Comparison of ENCODE assay signal across 8 cellular contexts in the genomic region with DNA sequence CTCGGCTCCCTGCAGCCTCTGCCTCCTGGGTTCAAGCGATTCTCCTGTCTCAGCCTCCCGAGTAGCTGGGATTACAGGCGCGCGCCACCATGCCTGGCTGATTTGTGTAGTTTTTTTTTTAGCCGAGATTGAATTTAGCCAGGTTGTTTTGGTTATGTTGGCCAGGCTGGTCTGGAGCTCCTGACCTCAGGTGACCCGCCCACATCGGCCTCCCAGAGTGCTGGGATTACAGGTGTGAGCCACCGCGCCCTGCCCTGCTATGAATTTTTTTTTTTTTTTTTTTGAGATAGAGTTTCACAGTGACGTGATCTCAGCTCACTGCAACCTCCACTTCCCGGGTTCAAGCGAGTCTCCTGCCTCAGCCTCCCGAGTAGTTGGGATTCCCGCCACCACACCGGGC. TPM values are rescaled to one million over a fixed set of nuclear protein-coding genes. Genes with fewer than 3 reads are reported as not detected.
DNase-seq lines count a peak whose midpoint lies in the region; ATAC-seq, FAIRE-seq and TF ChIP-seq lines count a peak whose summit lies in the region.
"Not testable (repeated sequence)": the region's sequence is repeated elsewhere in the genome, so short reads cannot be mapped to it uniquely, and the experiment has no call there.

No MANE protein-coding gene starts in this region.

- H3K27me3 ChIP-seq in CD8-positive, alpha-beta T cell (ENCODE audit: insufficient read depth, low read length); HUES64 (ENCODE audit: insufficient read depth, low read length); SU-DHL-6 (ENCODE audit: low read length); keratinocyte (ENCODE audit: control insufficient read depth, extremely low read depth, insufficient read depth, low read length); neuronal stem cell (ENCODE audit: control insufficient read depth in 3 of 3, insufficient read depth in 3 of 3, low read depth in 1 of 3, low read length in 3 of 3); transverse colon: not testable (repeated sequence)

- not testable (repeated sequence) for TF ChIP-seq CTCF in CD8-positive, alpha-beta T cell (IDR thresholded peaks at IDR 0.05); SU-DHL-6 (IDR thresholded peaks at IDR 0.05; ENCODE audit: insufficient read depth, low read length, poor library complexity, severe bottlenecking); epithelial cell of esophagus (IDR thresholded peaks at IDR 0.05; ENCODE audit: insufficient read depth, low read depth, low read length, missing control alignments); keratinocyte (optimal IDR thresholded peaks at IDR 0.05 in 1 of 3, IDR thresholded peaks at IDR 0.05 in 1 of 3, conservative IDR thresholded peaks at IDR 0.05 in 1 of 3; ENCODE audit: extremely low read depth in 1 of 3, insufficient read depth in 2 of 3, low read length in 3 of 3); transverse colon (IDR thresholded peaks at IDR 0.05)

- FAIRE-seq in keratinocyte (lab: Jason Lieb, UNC): not testable (repeated sequence)

- not testable (repeated sequence) for TF ChIP-seq EP300 in transverse colon (IDR thresholded peaks at IDR 0.05; ENCODE audit: low read depth)

- peaks cover 11% of the 10 kb centered on the region for H3F3A ChIP-seq in SU-DHL-6 (ENCODE audit: insufficient read depth)

- H3K27ac Mint-ChIP-seq in CD8-positive, alpha-beta T cell: not testable (repeated sequence)
- H3K27ac Mint-ChIP-seq in activated naive CD8-positive, alpha-beta T cell treated with anti-CD3 and anti-CD28 coated beads, Interleukin-2, amount 50 U/mL, for 24 hours: peak overlapping the region; percentile 100

- not testable (repeated sequence) for H3K27me3 Mint-ChIP-seq in CD8-positive, alpha-beta T cell (ENCODE audit: low read depth); activated naive CD8-positive, alpha-beta T cell treated with anti-CD3 and anti-CD28 coated beads, Interleukin-2, amount 50 U/mL, for 24 hours

- H2BK15ac ChIP-seq in neuronal stem cell (ENCODE audit: low read length): not testable (repeated sequence)

- H3K4me1 Mint-ChIP-seq in CD8-positive, alpha-beta T cell (ENCODE audit: low read depth): peaks cover 39% of the 10 kb centered on the region
- H3K4me1 Mint-ChIP-seq in activated naive CD8-positive, alpha-beta T cell treated with anti-CD3 and anti-CD28 coated beads, Interleukin-2, amount 50 U/mL, for 24 hours: peaks cover 33% of the 10 kb centered on the region

- H3K36me3 ChIP-seq in CD8-positive, alpha-beta T cell (ENCODE audit: insufficient read depth, low read length): not testable (repeated sequence)
- H3K36me3 ChIP-seq in HUES64 (ENCODE audit: insufficient read depth, low read length): peaks cover 46% of the 10 kb centered on the region
- H3K36me3 ChIP-seq in SU-DHL-6 (ENCODE audit: low read length): peaks cover 36% of the 10 kb centered on the region
- H3K36me3 ChIP-seq in keratinocyte (ENCODE audit: control insufficient read depth in 2 of 2, extremely low read depth in 1 of 2, insufficient read depth in 2 of 2, low read length in 2 of 2): peaks cover 2 to 12% of the 10 kb centered on the region in 2 experiments
- H3K36me3 ChIP-seq in neuronal stem cell (replicated peaks in 1 of 2; ENCODE audit: control insufficient read depth in 2 of 2, insufficient read depth in 2 of 2, low read length in 2 of 2): peaks cover 13 to 49% of the 10 kb centered on the region in 2 donors
- peaks cover 0 to 27% (median 9%) of the 10 kb centered on the region in 4 donors for H3K36me3 ChIP-seq in transverse colon

- dilution Hi-C loops in keratinocyte (cut with MboI; ENCODE audit: extremely low pct_ligation_motif_present, low sequenced_read_pairs): not testable (repeated sequence)

- H3K14ac ChIP-seq in neuronal stem cell (ENCODE audit: low read length): not testable (repeated sequence)

- H3K4me3 ChIP-seq in CD8-positive, alpha-beta T cell (ENCODE audit: low read depth, low read length): peak overlapping the region; percentile 98
- H3K4me3 ChIP-seq in HUES64 (ENCODE audit: low read length): peak overlapping the region; percentile 92
- peak overlapping the region; percentile 73 for H3K4me3 ChIP-seq in SU-DHL-6 (ENCODE audit: insufficient read depth, low read length, poor library complexity, severe bottlenecking)
- peak overlapping the region; percentile 90 for H3K4me3 ChIP-seq in epithelial cell of esophagus (ENCODE audit: low read length)
- peak overlapping the region; percentile 75 to 99 (median 94) for H3K4me3 ChIP-seq in keratinocyte (ENCODE audit: control insufficient read depth in 2 of 3, extremely low read depth in 1 of 3, insufficient read depth in 2 of 3, low read depth in 1 of 3, low read length in 3 of 3)
- H3K4me3 ChIP-seq in neuronal stem cell (ENCODE audit: low read length in 2 of 2): peak overlapping the region; percentile 40 to 99
- H3K4me3 ChIP-seq in transverse colon: peak overlapping the region in 3 of 4 donors; percentile 64 to 95 (median 85)

- not testable (repeated sequence) for H2BK12ac ChIP-seq in neuronal stem cell (ENCODE audit: low read length)

- TF ChIP-seq POLR2A in transverse colon (IDR thresholded peaks at IDR 0.05): not testable (repeated sequence)

- H3K18ac ChIP-seq in neuronal stem cell (ENCODE audit: low read length): not testable (repeated sequence)

- not testable (repeated sequence) for H3K9ac ChIP-seq in HUES64 (ENCODE audit: low read depth, low read length); neuronal stem cell (ENCODE audit: low read depth, low read length, poor library complexity)
- H3K9ac ChIP-seq in SU-DHL-6 (ENCODE audit: low read length) (peak overlapping the region; percentile 96), keratinocyte (ENCODE audit: control insufficient read depth, extremely low read depth, insufficient read depth, low read length) (peak overlapping the region; percentile 100)

- H4K91ac ChIP-seq in neuronal stem cell (ENCODE audit: low read depth, low read length, poor library complexity): not testable (repeated sequence)

- H4K20me1 ChIP-seq in SU-DHL-6 (ENCODE audit: low read depth, low read length): peaks cover 38% of the 10 kb centered on the region
- H4K20me1 ChIP-seq in keratinocyte (ENCODE audit: control insufficient read depth, extremely low read depth, insufficient read depth, low read length): not testable (repeated sequence)

- in situ Hi-C loops in transverse colon (cut with MboI; ENCODE audit: low pct_ligation_motif_present in 1 of 4, low pct_unique_long_range_greater_than_20kb in 1 of 4, low sequenced_read_pairs in 3 of 4): not testable (repeated sequence)

- not testable (repeated sequence) for H3K9me2 ChIP-seq in SU-DHL-6 (replicated peaks; ENCODE audit: insufficient read depth, low read length)

- not testable (repeated sequence) for H2BK120ac ChIP-seq in neuronal stem cell (ENCODE audit: low read depth, low read length)

- H3K79me2 ChIP-seq in SU-DHL-6 (ENCODE audit: insufficient read depth, low read length): peaks cover 64% of the 10 kb centered on the region
- H3K79me2 ChIP-seq in keratinocyte (ENCODE audit: control insufficient read depth, insufficient read depth, low read length): peaks cover 53% of the 10 kb centered on the region

- not testable (repeated sequence) for H4K8ac ChIP-seq in neuronal stem cell (ENCODE audit: low read depth, low read length)

- H3K36me3 Mint-ChIP-seq in CD8-positive, alpha-beta T cell: peaks cover 60% of the 10 kb centered on the region
- H3K36me3 Mint-ChIP-seq in activated naive CD8-positive, alpha-beta T cell treated with anti-CD3 and anti-CD28 coated beads, Interleukin-2, amount 50 U/mL, for 24 hours (ENCODE audit: low read depth): peaks cover 56% of the 10 kb centered on the region

- H3K9me3 ChIP-seq in CD8-positive, alpha-beta T cell (ENCODE audit: low read length); HUES64 (ENCODE audit: insufficient read depth, low read depth, low read length); SU-DHL-6 (ENCODE audit: insufficient read depth, low read length); keratinocyte (ENCODE audit: control insufficient read depth, low read depth, low read length); neuronal stem cell (replicated peaks in 1 of 2; ENCODE audit: control insufficient read depth in 2 of 2, insufficient read depth in 1 of 2, low read depth in 1 of 2, low read length in 2 of 2); transverse colon: not testable (repeated sequence)

- H3K4me1 ChIP-seq in CD8-positive, alpha-beta T cell (ENCODE audit: insufficient read depth, low read length): peaks cover 21% of the 10 kb centered on the region
- peaks cover 14% of the 10 kb centered on the region for H3K4me1 ChIP-seq in HUES64 (ENCODE audit: insufficient read depth, low read length)
- peaks cover 15% of the 10 kb centered on the region for H3K4me1 ChIP-seq in keratinocyte (ENCODE audit: control insufficient read depth, extremely low read depth, insufficient read depth, low read length)
- H3K4me1 ChIP-seq in neuronal stem cell (ENCODE audit: control insufficient read depth in 2 of 2, insufficient read depth in 1 of 2, low read depth in 1 of 2, low read length in 2 of 2): peaks cover 3 to 12% of the 10 kb centered on the region in 2 donors
- peaks cover 12 to 31% (median 17%) of the 10 kb centered on the region in 4 donors for H3K4me1 ChIP-seq in transverse colon

- H3K4me2 ChIP-seq in SU-DHL-6 (ENCODE audit: low read depth, low read length, poor library complexity, severe bottlenecking) (peak overlapping the region; percentile 66), keratinocyte (ENCODE audit: control insufficient read depth, extremely low read depth, insufficient read depth, low read depth, low read length) (peak overlapping the region; percentile 100), neuronal stem cell (ENCODE audit: insufficient read depth, low read length, poor library complexity, severe bottlenecking) (peak overlapping the region; percentile 33)

- H3K9me1 ChIP-seq in keratinocyte (ENCODE audit: control insufficient read depth, extremely low read depth, insufficient read depth, low read length): not testable (repeated sequence)

- H3K23ac ChIP-seq in neuronal stem cell (ENCODE audit: low read depth, low read length, poor library complexity): not testable (repeated sequence)

- CTCF ChIA-PET in CD8-positive, alpha-beta T cell (lab: Charles Lee): interaction anchor here (1.6 to 1.7 kb wide), 2 partner anchors 67 to 129 kb away, joined by 3 to 6 read pairs; no protein-coding TSS in a partner anchor

- intact Hi-C loops in CD8-positive, alpha-beta T cell (cut with DNase I, micrococcal nuclease): loop anchor here (1.0 to 10.0 kb wide), 3 partner anchors 84 to 1148 kb away; a partner anchor contains a TSS
- intact Hi-C loops in transverse colon (cut with DNase I; ENCODE audit: low total_unique reads): not testable (repeated sequence)

- not testable (repeated sequence) for H2BK5ac ChIP-seq in neuronal stem cell (ENCODE audit: low read length)

- H3K27ac ChIP-seq in CD8-positive, alpha-beta T cell (ENCODE audit: low read depth, low read length): peak overlapping the region; percentile 100
- H3K27ac ChIP-seq in HUES64 (ENCODE audit: low read depth, low read length); neuronal stem cell (replicated peaks; ENCODE audit: low read length): not testable (repeated sequence)
- peak overlapping the region; percentile 94 for H3K27ac ChIP-seq in SU-DHL-6 (ENCODE audit: low read depth, low read length)
- H3K27ac ChIP-seq in keratinocyte (ENCODE audit: control insufficient read depth, insufficient read depth, low read length): peak overlapping the region; percentile 100
- H3K27ac ChIP-seq in transverse colon: peak overlapping the region; percentile 95 to 100 (median 99)

- POLR2A ChIA-PET in CD8-positive, alpha-beta T cell (lab: Charles Lee): interaction anchor here (0.7 kb wide), 2 partner anchors 76 to 85 kb away, joined by 3 read pairs; no protein-coding TSS in a partner anchor

- not testable (repeated sequence) for H3K4ac ChIP-seq in neuronal stem cell (ENCODE audit: low read length)

- not testable (repeated sequence) for DNase-seq in CD8-positive, alpha-beta T cell; activated naive CD8-positive, alpha-beta T cell treated with anti-CD3 and anti-CD28 coated beads, Interleukin-2, amount 50 U/mL, for 24 hours; epithelial cell of esophagus (ENCODE audit: low read depth); keratinocyte (ENCODE audit: low read depth, low spot score); neuronal stem cell (ENCODE audit: low spot score)
- DNase-seq in transverse colon: peak; percentile 35

- peaks cover 10% of the 10 kb centered on the region for H3K79me1 ChIP-seq in neuronal stem cell (ENCODE audit: low read depth, low read length)

- H2AK5ac ChIP-seq in neuronal stem cell (ENCODE audit: low read depth, low read length): not testable (repeated sequence)

- 79% methylated on average over 17 of the region's 17 CpGs for WGBS in HUES64
- no CpG with 5 or more reads among the region's 17 CpGs for WGBS in neuronal stem cell (ENCODE audit: extremely low coverage in 2 of 2, insufficient read length in 2 of 2, insufficient replicate concordance in 1 of 2), 2 donors
- WGBS in transverse colon (ENCODE audit: low coverage in 1 of 2), 2 donors: 72 to 82% methylated on average over 6 to 17 of the region's 17 CpGs

- not testable (repeated sequence) for ATAC-seq in CD8-positive, alpha-beta T cell; activated naive CD8-positive, alpha-beta T cell treated with anti-CD3 and anti-CD28 coated beads, Interleukin-2, amount 50 U/mL, for 24 hours

- H2AFZ ChIP-seq in SU-DHL-6 (ENCODE audit: low read depth, low read length, severe bottlenecking); keratinocyte (ENCODE audit: control insufficient read depth, low read length); neuronal stem cell (ENCODE audit: low read length): not testable (repeated sequence)

- not testable (repeated sequence) for H3K9me3 Mint-ChIP-seq in CD8-positive, alpha-beta T cell; activated naive CD8-positive, alpha-beta T cell treated with anti-CD3 and anti-CD28 coated beads, Interleukin-2, amount 50 U/mL, for 24 hours

- H3K4me3 Mint-ChIP-seq in CD8-positive, alpha-beta T cell: peak overlapping the region; percentile 99
- peak overlapping the region; percentile 95 for H3K4me3 Mint-ChIP-seq in activated naive CD8-positive, alpha-beta T cell treated with anti-CD3 and anti-CD28 coated beads, Interleukin-2, amount 50 U/mL, for 24 hours

RNA-seq across cellular contexts. Expression of a gene that starts 1.4 kb away (rescaled TPM):
- total RNA-seq in CD8-positive, alpha-beta T cell: 10 to 100 TPM; 33.4 to 33.6 TPM
- polyA plus RNA-seq in HUES64 (2013, experiment 1 of 2): 42.6 TPM
- 41.3 TPM for polyA plus RNA-seq in HUES64 (2013, experiment 2 of 2)
- polyA plus RNA-seq in keratinocyte: 7.3 to 13.6 TPM (median 9.9 TPM) in 3 replicates
- polyA plus RNA-seq in keratinocyte (2011; ENCODE audit: low read depth): 8.7 TPM
- 4.8 and 8.6 TPM in 2 replicates for polyA plus RNA-seq in keratinocyte (2011; cell fraction: cytosol; rRNA removed)
- polyA plus RNA-seq in keratinocyte (2011; cell fraction: nucleus; rRNA removed): 13.0 and 14.5 TPM in 2 replicates
- polyA plus RNA-seq in keratinocyte (2012; ENCODE audit: low replicate concordance): 8.3 and 11.4 TPM in 2 replicates
- 1.9 to 9.2 TPM (median 4.5 TPM) in 3 replicates for polyA minus RNA-seq in keratinocyte
- polyA minus RNA-seq in keratinocyte (2011; cell fraction: cytosol; rRNA and poly(A)+ RNA removed): 4.2 TPM
- polyA minus RNA-seq in keratinocyte (2011; cell fraction: nucleus; rRNA and poly(A)+ RNA removed): 5.0 and 10.8 TPM in 2 replicates
- 41.0 TPM for polyA plus RNA-seq in neuronal stem cell (2013, experiment 1 of 2)
- 42.4 TPM for polyA plus RNA-seq in neuronal stem cell (2013, experiment 2 of 2)
- total RNA-seq in transverse colon: 1 to 10 TPM; 1.6 to 7.6 (median 6.0) TPM

RNA-seq across cellular contexts. Expression of a gene that starts 2.4 kb away (rescaled TPM):
- 100 to 1,000 TPM; 182 to 193 TPM for total RNA-seq in CD8-positive, alpha-beta T cell
- polyA plus RNA-seq in HUES64 (2013, experiment 1 of 2): 83.3 TPM
- polyA plus RNA-seq in HUES64 (2013, experiment 2 of 2): 77.7 TPM
- polyA plus RNA-seq in keratinocyte: 61.2 to 117 TPM (median 71.0 TPM) in 3 replicates
- 50.6 TPM for polyA plus RNA-seq in keratinocyte (2011; ENCODE audit: low read depth)
- polyA plus RNA-seq in keratinocyte (2011; cell fraction: cytosol; rRNA removed): 52.6 and 118 TPM in 2 replicates
- polyA plus RNA-seq in keratinocyte (2011; cell fraction: nucleus; rRNA removed): 51.9 and 67.7 TPM in 2 replicates
- polyA plus RNA-seq in keratinocyte (2012; ENCODE audit: low replicate concordance): 61.3 and 73.8 TPM in 2 replicates
- 8.8 to 80.5 TPM (median 49.4 TPM) in 3 replicates for polyA minus RNA-seq in keratinocyte
- polyA minus RNA-seq in keratinocyte (2011; cell fraction: cytosol; rRNA and poly(A)+ RNA removed): 69.8 TPM
- 41.0 and 87.0 TPM in 2 replicates for polyA minus RNA-seq in keratinocyte (2011; cell fraction: nucleus; rRNA and poly(A)+ RNA removed)
- polyA plus RNA-seq in neuronal stem cell (2013, experiment 1 of 2): 75.4 TPM
- polyA plus RNA-seq in neuronal stem cell (2013, experiment 2 of 2): 79.1 TPM
- total RNA-seq in transverse colon: 10 to 100 TPM; 19.5 to 66.6 (median 48.0) TPM

RNA-seq across cellular contexts. Expression of a gene that starts 56.3 kb away (rescaled TPM):
- total RNA-seq in CD8-positive, alpha-beta T cell: 1 to 10 TPM; 4.0 to 4.7 TPM
- 5.6 TPM for polyA plus RNA-seq in HUES64 (2013, experiment 1 of 2)
- polyA plus RNA-seq in HUES64 (2013, experiment 2 of 2): 6.6 TPM
- polyA plus RNA-seq in keratinocyte: 1.6 to 3.3 TPM (median 1.7 TPM) in 3 replicates
- polyA plus RNA-seq in keratinocyte (2011; ENCODE audit: low read depth): 19.7 TPM
- polyA plus RNA-seq in keratinocyte (2011; cell fraction: cytosol; rRNA removed): 1.2 and 1.9 TPM in 2 replicates
- 3.7 and 4.3 TPM in 2 replicates for polyA plus RNA-seq in keratinocyte (2011; cell fraction: nucleus; rRNA removed)
- polyA plus RNA-seq in keratinocyte (2012; ENCODE audit: low replicate concordance): 3.2 and 3.9 TPM in 2 replicates
- 0.59 to 5.4 TPM (median 1.9 TPM) in 3 replicates for polyA minus RNA-seq in keratinocyte
- 1.2 TPM for polyA minus RNA-seq in keratinocyte (2011; cell fraction: cytosol; rRNA and poly(A)+ RNA removed)
- polyA minus RNA-seq in keratinocyte (2011; cell fraction: nucleus; rRNA and poly(A)+ RNA removed): 2.8 and 8.2 TPM in 2 replicates
- 15.9 TPM for polyA plus RNA-seq in neuronal stem cell (2013, experiment 1 of 2)
- 17.2 TPM for polyA plus RNA-seq in neuronal stem cell (2013, experiment 2 of 2)
- total RNA-seq in transverse colon: 10 to 100 TPM in 3 of 4 donors, 1 to 10 TPM in 1; 5.9 to 46.0 (median 21.8) TPM

Comparison
In these comparisons a context has a peak if more than half of its experiments do, and no peak if none do; other contexts are left out.
1. H3K4me2 ChIP-seq: peak in every context shown above with its lines; median percentile 100 in keratinocyte; 66 in SU-DHL-6; 33 in neuronal stem cell.